1 cellular context compared by ENCODE assay signal in genomic region chr17:28710948-28711722, GRCh38.
TF ChIP-seq lines count a peak whose summit lies in the region.

No MANE protein-coding gene starts in this region.

TF ChIP-seq in K562, 482 proteins besides CTCF, POLR2A, EP300 and RAD21 (continued from another document and continues in another):
- TF ChIP-seq E2F6 (IDR thresholded peaks at IDR 0.05; ENCODE audit: borderline replicate concordance in 1 of 2, extremely low read depth in 1 of 2, insufficient read depth in 1 of 2, insufficient read length in 1 of 2, low read depth in 1 of 2, low read length in 1 of 2, poor library complexity in 1 of 2, severe bottlenecking in 1 of 2) (peak; percentile 96 to 98), SP2 (IDR thresholded peaks at IDR 0.05; ENCODE audit: extremely low read depth, low read depth, low read length, poor library complexity, severe bottlenecking) (no peak), PREB (CRISPR knock-in tag; IDR thresholded peaks at IDR 0.05) (no peak), SUPT5H (IDR thresholded peaks at IDR 0.05) (peak; percentile 91), SAP30 (IDR thresholded peaks at IDR 0.05; ENCODE audit: borderline replicate concordance, insufficient read depth, low read depth, low read length, poor library complexity, severe bottlenecking) (peak; percentile 11), TRIM24 (IDR thresholded peaks at IDR 0.05) (no peak; a peak in 1 of 4 replicates), ZNF740 (CRISPR knock-in tag; IDR thresholded peaks at IDR 0.05) (0 out of 2 replicates have a peak, but pooled peaks have one; percentile 29), ZNF740 (tag; IDR thresholded peaks at IDR 0.05) (no peak), TEAD2 (tag; IDR thresholded peaks at IDR 0.05) (no peak), ZNF507 (tag; conservative IDR thresholded peaks at IDR 0.05) (no peak), FOXM1 (IDR thresholded peaks at IDR 0.05; ENCODE audit: low read depth) (no peak), FOXM1 (CRISPR knock-in tag; IDR thresholded peaks at IDR 0.05; ENCODE audit: low read depth) (0 out of 2 replicates have a peak, but pooled peaks have one; percentile 52), RCOR1 (IDR thresholded peaks at IDR 0.05; ENCODE audit: borderline replicate concordance in 1 of 2, low read depth in 2 of 2, low read length in 2 of 2) (peak in 1 of 2 experiments; percentile 43; a peak in 2 of 4 replicates), NFYB (IDR thresholded peaks at IDR 0.05; ENCODE audit: extremely low read depth, insufficient read length) (peak; percentile 73), EGR1 (conservative IDR thresholded peaks at IDR 0.05) (no peak), SNIP1 (IDR thresholded peaks at IDR 0.05; ENCODE audit: low read depth) (no peak), NCOR1 (IDR thresholded peaks at IDR 0.05) (no peak), PATZ1 (CRISPR knock-in tag; IDR thresholded peaks at IDR 0.05; ENCODE audit: borderline replicate concordance) (no peak), EWSR1 (IDR thresholded peaks at IDR 0.05; ENCODE audit: borderline replicate concordance, low read depth, partially characterized antibody) (no peak), HOXB6 (CRISPR knock-in tag; IDR thresholded peaks at IDR 0.05; ENCODE audit: borderline replicate concordance) (no peak), RBM15 (IDR thresholded peaks at IDR 0.05; ENCODE audit: insufficient read depth, low read length) (no peak), PRMT5 (CRISPR knock-in tag; IDR thresholded peaks at IDR 0.05) (no peak), ZNF586 (CRISPR knock-in tag; conservative IDR thresholded peaks at IDR 0.05) (no peak), ARNT (IDR thresholded peaks at IDR 0.05) (no peak), NR4A1 (CRISPR knock-in tag; IDR thresholded peaks at IDR 0.05) (no peak; the same call in 1 of the 2 replicates), NR4A1 (tag; IDR thresholded peaks at IDR 0.05) (no peak; the same call in 1 of the 2 replicates), SAFB2 (IDR thresholded peaks at IDR 0.05; ENCODE audit: borderline replicate concordance, low read depth, low read length, severe bottlenecking) (no peak), BRD4 (IDR thresholded peaks at IDR 0.05) (0 out of 2 replicates have a peak, but pooled peaks have one; percentile 46), HMBOX1 (IDR thresholded peaks at IDR 0.05) (no peak), ZFP91 (CRISPR knock-in tag; IDR thresholded peaks at IDR 0.05) (no peak; the same call in 1 of the 2 replicates), SOX6 (IDR thresholded peaks at IDR 0.05) (no peak), GTF2B (IDR thresholded peaks at IDR 0.05; ENCODE audit: extremely low read depth, insufficient read length) (no peak), NBN (IDR thresholded peaks at IDR 0.05; ENCODE audit: low read depth) (peak; percentile 61), YBX1 (IDR thresholded peaks at IDR 0.05) (no peak), LEF1 (IDR thresholded peaks at IDR 0.05) (no peak), FUS (optimal IDR thresholded peaks at IDR 0.05; ENCODE audit: low read depth, low read length) (peak; percentile 25), CUX1 (CRISPR knock-in tag; IDR thresholded peaks at IDR 0.05) (no peak), ZBTB17 (CRISPR knock-in tag; IDR thresholded peaks at IDR 0.05) (peak; percentile 58), RB1 (IDR thresholded peaks at IDR 0.05; ENCODE audit: low read depth) (peak; percentile 61; the same call in 1 of the 2 replicates), ZNF224 (CRISPR knock-in tag; IDR thresholded peaks at IDR 0.05) (no peak), PHTF2 (CRISPR knock-in tag; IDR thresholded peaks at IDR 0.05) (no peak), FOSL1 (tag; conservative IDR thresholded peaks at IDR 0.05) (no peak), CBX1 (IDR thresholded peaks at IDR 0.05; ENCODE audit: low read depth) (0 out of 2 replicates have a peak, but pooled peaks have one; percentile 53), PHB2 (IDR thresholded peaks at IDR 0.05; ENCODE audit: low read depth) (no peak), ZNF445 (CRISPR knock-in tag; IDR thresholded peaks at IDR 0.05; ENCODE audit: low read depth) (no peak), MLX (CRISPR knock-in tag; conservative IDR thresholded peaks at IDR 0.05) (peak in 1 of 2 experiments; percentile 72; a peak in 1 of 4 replicates), TFAP4 (CRISPR knock-in tag; IDR thresholded peaks at IDR 0.05; ENCODE audit: borderline replicate concordance) (no peak), SMARCA5 (IDR thresholded peaks at IDR 0.05) (no peak), ZNF77 (CRISPR knock-in tag; IDR thresholded peaks at IDR 0.05) (no peak), PTBP1 (IDR thresholded peaks at IDR 0.05; ENCODE audit: low read depth, low read length) (no peak), MCM2 (IDR thresholded peaks at IDR 0.05; ENCODE audit: low read depth) (no peak), SIN3B (IDR thresholded peaks at IDR 0.05; ENCODE audit: low read depth) (no peak; the same call in 1 of the 2 replicates), HNRNPLL (IDR thresholded peaks at IDR 0.05; ENCODE audit: low read depth, low read length, poor library complexity, severe bottlenecking) (no peak), CBFA2T3 (IDR thresholded peaks at IDR 0.05) (no peak), NCOA4 (IDR thresholded peaks at IDR 0.05; ENCODE audit: partially characterized antibody) (no peak), ZNF143 (CRISPR knock-in tag; IDR thresholded peaks at IDR 0.05) (no peak), TCFL5 (CRISPR knock-in tag; conservative IDR thresholded peaks at IDR 0.05) (no peak), ZBED1 (IDR thresholded peaks at IDR 0.05) (peak; percentile 75), RUNX1 (IDR thresholded peaks at IDR 0.05; ENCODE audit: low read depth) (no peak), XRCC3 (IDR thresholded peaks at IDR 0.05) (no peak), ZNF511 (CRISPR knock-in tag; IDR thresholded peaks at IDR 0.05) (peak; percentile 86; the same call in 1 of the 2 replicates)
